In the genomic region with DNA sequence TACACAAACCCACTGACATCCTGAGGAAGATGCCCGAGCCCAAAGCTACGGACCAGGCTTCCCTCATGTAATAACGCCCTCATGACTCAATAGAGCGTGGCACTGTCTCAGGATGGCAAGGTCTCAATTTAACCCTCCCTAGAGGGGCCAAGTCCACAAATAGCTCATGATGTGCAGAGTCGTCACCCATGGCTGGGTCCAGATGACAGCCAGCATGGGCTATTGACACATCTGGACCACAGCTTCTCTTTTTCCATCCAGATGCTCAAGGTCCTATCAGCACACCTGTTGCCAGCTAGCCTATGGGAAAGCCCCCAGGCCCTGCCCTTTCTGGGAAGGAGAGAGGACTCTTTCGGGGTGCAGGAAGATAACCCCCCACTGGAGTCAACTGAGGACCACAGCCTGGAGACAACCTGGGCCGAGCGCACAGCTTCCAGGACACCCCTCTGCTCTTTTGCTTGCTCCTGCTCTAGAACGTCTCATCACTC, we compare ENCODE assay signal across 8 cellular contexts. TPM values are rescaled to one million over a fixed set of nuclear protein-coding genes. Genes with fewer than 3 reads are reported as not detected.
A peak's percentile ranks its signal among the peaks of the same experiment; 100 is the strongest.
DNase-seq lines count a peak whose midpoint lies in the region; ATAC-seq and TF ChIP-seq lines count a peak whose summit lies in the region.

No MANE protein-coding gene starts in this region.

- CTCF ChIA-PET in HEK293T (lab: Yijun Ruan, JAX) = no interaction called here

- intact Hi-C loops in left lung (cut with DNase I) = no loop called here

- peaks cover 0 to 20% of the 10 kb centered on the region in 2 donors for H3K36me3 ChIP-seq in left lung

- H3K27me3 ChIP-seq in left lung = peaks cover 0 to 5% of the 10 kb centered on the region in 2 donors

- POLR2A ChIA-PET in HEK293T (lab: Yijun Ruan, JAX) = no interaction called here

- peaks cover 0 to 81% of the 10 kb centered on the region in 2 donors for H3K4me1 ChIP-seq in left lung

- no peak for TF ChIP-seq CTCF in left lung (IDR thresholded peaks at IDR 0.05)

- DNase-seq in AML-193 (lab: John Stamatoyannopoulos, UW) = peak; percentile 36 to 46
- DNase-seq in activated naive CD4-positive, alpha-beta T cell treated with anti-CD3 and anti-CD28 coated beads, Interleukin-2, amount 50 U/mL, for 16 hours = peak; percentile 31
- no peak for DNase-seq in left lung
- no peak for DNase-seq in islet precursor cell
- no peak for DNase-seq in HEK293T (ENCODE audit: extremely low spot score)
- no peak for DNase-seq in NCI-H2107 treated with DMSO at 0.1 percent for 48 hours (lab: John Stamatoyannopoulos, UW; ENCODE audit: unreplicated experiment)

- no peaks in the 10 kb centered on the region for H3K9me3 ChIP-seq in left lung

- H3K27ac ChIP-seq in left lung = peak overlapping the region in 1 of 2 donors; percentile 98

- peak overlapping the region in 1 of 2 donors; percentile 70 for H3K4me3 ChIP-seq in left lung

- ATAC-seq in GM19023 (IDR thresholded peaks at IDR 0.05; ENCODE audit: unreplicated experiment) (peak; percentile 44), HG03108 (IDR thresholded peaks at IDR 0.05; ENCODE audit: unreplicated experiment) (peak; percentile 39), left lung (no peak)

TF ChIP-seq in HEK293T, 16 proteins besides CTCF, POLR2A, EP300 and RAD21:
- no peak for TF ChIP-seq FOXA1 (IDR thresholded peaks at IDR 0.05)
- no peak for TF ChIP-seq SP1 (IDR thresholded peaks at IDR 0.05)
- no peak for TF ChIP-seq FOXM1 (IDR thresholded peaks at IDR 0.05; ENCODE audit: borderline replicate concordance)
- TF ChIP-seq L3MBTL2 (conservative IDR thresholded peaks at IDR 0.05) = no peak
- no peak for TF ChIP-seq NFRKB (IDR thresholded peaks at IDR 0.05)
- TF ChIP-seq BHLHE40 (IDR thresholded peaks at IDR 0.05; ENCODE audit: borderline replicate concordance) = no peak
- TF ChIP-seq, protein P1, sequence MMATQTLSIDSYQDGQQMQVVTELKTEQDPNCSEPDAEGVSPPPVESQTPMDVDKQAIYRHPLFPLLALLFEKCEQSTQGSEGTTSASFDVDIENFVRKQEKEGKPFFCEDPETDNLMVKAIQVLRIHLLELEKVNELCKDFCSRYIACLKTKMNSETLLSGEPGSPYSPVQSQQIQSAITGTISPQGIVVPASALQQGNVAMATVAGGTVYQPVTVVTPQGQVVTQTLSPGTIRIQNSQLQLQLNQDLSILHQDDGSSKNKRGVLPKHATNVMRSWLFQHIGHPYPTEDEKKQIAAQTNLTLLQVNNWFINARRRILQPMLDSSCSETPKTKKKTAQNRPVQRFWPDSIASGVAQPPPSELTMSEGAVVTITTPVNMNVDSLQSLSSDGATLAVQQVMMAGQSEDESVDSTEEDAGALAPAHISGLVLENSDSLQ (IDR thresholded peaks at IDR 0.05) = no peak
- no peak for TF ChIP-seq FOXK2 (IDR thresholded peaks at IDR 0.05)
- no peak for TF ChIP-seq ARNT (IDR thresholded peaks at IDR 0.05)
- no peak for TF ChIP-seq CTBP1 (IDR thresholded peaks at IDR 0.05; ENCODE audit: borderline replicate concordance)
- TF ChIP-seq TARDBP (IDR thresholded peaks at IDR 0.05) = no peak
- no peak for TF ChIP-seq ZNF384 (IDR thresholded peaks at IDR 0.05)
- no peak for TF ChIP-seq SUZ12 (IDR thresholded peaks at IDR 0.05)

RNA-seq across cellular contexts. Expression of gene LAPTM5, which starts 2.8 kb away (rescaled TPM):
- 100 to 1,000 TPM; 185 to 513 TPM for total RNA-seq in left lung

RNA-seq across cellular contexts. Expression of gene MATN1, which starts 31.3 kb away (rescaled TPM):
- total RNA-seq in left lung = under 1 TPM in 1 of 2 donors, not detected in 1; 0.08 TPM

Comparison
In these comparisons a context has a peak if more than half of its experiments do, and no peak if none do; other contexts are left out.
1. DNase-seq: peak in AML-193 (2 of 2) and activated naive CD4-positive, alpha-beta T cell treated with anti-CD3 and anti-CD28 coated beads, Interleukin-2, amount 50 U/mL, for 16 hours (single experiment); none in left lung (0 of 2), islet precursor cell (single experiment), HEK293T (single experiment) and NCI-H2107 treated with DMSO at 0.1 percent for 48 hours (single experiment).